8 cellular contexts compared by ENCODE assay signal in genomic region chr15:40942337-40942854, GRCh38. TPM values are rescaled to one million over a fixed set of nuclear protein-coding genes. Genes with fewer than 3 reads are reported as not detected.
DNase-seq lines count a peak whose midpoint lies in the region; ATAC-seq and TF ChIP-seq lines count a peak whose summit lies in the region.

No MANE protein-coding gene starts in this region.

- POLR2A ChIA-PET in CD8-positive, alpha-beta T cell (lab: Charles Lee): interaction anchor here (1.5 to 3.7 kb wide), 5 partner anchors 10 to 39 kb away, joined by 8 to 28 read pairs (median 15); partner anchors contain the start of genes CHAC1 and DLL4

- TF ChIP-seq CTCF in CD8-positive, alpha-beta T cell (IDR thresholded peaks at IDR 0.05): no peak
- TF ChIP-seq CTCF in ascending aorta (IDR thresholded peaks at IDR 0.05): no peak
- TF ChIP-seq CTCF in thyroid gland (IDR thresholded peaks at IDR 0.05): no peak

- peak overlapping the region; percentile 80 for H3K27ac Mint-ChIP-seq in CD8-positive, alpha-beta T cell
- peak overlapping the region in 1 of 3 donors; percentile 87 for H3K27ac Mint-ChIP-seq in IgD-negative memory B cell

- CTCF ChIA-PET in CD8-positive, alpha-beta T cell (lab: Charles Lee): interaction anchor here (1.0 to 9.7 kb wide), 23 partner anchors 10 to 243 kb away, joined by 3 to 88 read pairs (median 4); partner anchors contain the start of genes CHAC1, DLL4 and VPS18

- no peak for DNase-seq in CD8-positive, alpha-beta T cell
- DNase-seq in ascending aorta (ENCODE audit: low spot score in 2 of 2) (no peak), left colon (peak in 1 of 2 donors; percentile 53), thyroid gland (no peak), cerebellum (ENCODE audit: low spot score) (no peak)
- no peak for DNase-seq in stimulated activated CD4-positive, alpha-beta T cell treated with anti-CD3 and anti-CD28 coated beads, Interleukin-15, amount 100 ng/mL, for 24 hours

- H3K27ac ChIP-seq in CD8-positive, alpha-beta T cell (ENCODE audit: low read depth, low read length): peak overlapping the region; percentile 30
- H3K27ac ChIP-seq in ascending aorta: peak overlapping the region; percentile 77 to 88
- H3K27ac ChIP-seq in thyroid gland: peak overlapping the region; percentile 64 to 90 (median 89)

- peak overlapping the region; percentile 78 for H3K4me3 ChIP-seq in CD8-positive, alpha-beta T cell (ENCODE audit: low read depth, low read length)
- H3K4me3 ChIP-seq in ascending aorta: peak overlapping the region; percentile 69 to 70
- H3K4me3 ChIP-seq in thyroid gland (replicated peaks in 1 of 3): peak overlapping the region in 2 of 3 donors; percentile 21 to 47

- H3K9me3 ChIP-seq in CD8-positive, alpha-beta T cell (ENCODE audit: low read length): no peaks in the 10 kb centered on the region
- H3K9me3 ChIP-seq in ascending aorta (no peaks in the 10 kb centered on the region), thyroid gland (no peaks in the 10 kb centered on the region)

- no peaks in the 10 kb centered on the region for H3K36me3 ChIP-seq in CD8-positive, alpha-beta T cell (ENCODE audit: insufficient read depth, low read length)
- H3K36me3 ChIP-seq in ascending aorta (no peaks in the 10 kb centered on the region), thyroid gland (no peaks in the 10 kb centered on the region)

- no peaks in the 10 kb centered on the region for H3K27me3 ChIP-seq in CD8-positive, alpha-beta T cell (ENCODE audit: insufficient read depth, low read length)
- H3K27me3 ChIP-seq in ascending aorta (no peaks in the 10 kb centered on the region), thyroid gland (no peaks in the 10 kb centered on the region)

- 22 to 37% methylated on average over 15 of the region's 15 CpGs for WGBS in thyroid gland, 2 donors

- H3K4me1 Mint-ChIP-seq in CD8-positive, alpha-beta T cell (ENCODE audit: low read depth): peaks cover 37% of the 10 kb centered on the region
- peaks cover 5 to 24% (median 7%) of the 10 kb centered on the region in 3 donors for H3K4me1 Mint-ChIP-seq in IgD-negative memory B cell

- ATAC-seq in CD8-positive, alpha-beta T cell: peak; percentile 11
- ATAC-seq in left colon (peak; percentile 20), HG03095 (IDR thresholded peaks at IDR 0.05; ENCODE audit: unreplicated experiment) (no peak)

- H3K9me3 Mint-ChIP-seq in CD8-positive, alpha-beta T cell: no peaks in the 10 kb centered on the region
- no peaks in the 10 kb centered on the region for H3K9me3 Mint-ChIP-seq in IgD-negative memory B cell

- H3K36me3 Mint-ChIP-seq in CD8-positive, alpha-beta T cell: no peaks in the 10 kb centered on the region
- H3K36me3 Mint-ChIP-seq in IgD-negative memory B cell: no peaks in the 10 kb centered on the region

- TF ChIP-seq POLR2A in thyroid gland (IDR thresholded peaks at IDR 0.05): no peak

- H3K27me3 Mint-ChIP-seq in CD8-positive, alpha-beta T cell (ENCODE audit: low read depth): no peaks in the 10 kb centered on the region
- peaks cover 6% of the 10 kb centered on the region for H3K27me3 Mint-ChIP-seq in IgD-negative memory B cell

- peak overlapping the region; percentile 86 for H3K4me3 Mint-ChIP-seq in CD8-positive, alpha-beta T cell
- peak overlapping the region; percentile 75 to 91 (median 82) for H3K4me3 Mint-ChIP-seq in IgD-negative memory B cell

- intact Hi-C loops in CD8-positive, alpha-beta T cell (cut with DNase I, micrococcal nuclease): loop anchor here (1.0 to 5.0 kb wide), 4 partner anchors 11 to 600 kb away; partner anchors contain the start of genes CHAC1 (in 1 of the 2), INO80 (in 1 of the 2) and RPAP1 (in 1 of the 2)
- intact Hi-C loops in ascending aorta (cut with DNase I): loop anchor here (1.0 to 5.0 kb wide), 5 partner anchors 11 to 290 kb away; partner anchors contain the start of genes CHAC1, CHP1, EXD1 and INO80
- intact Hi-C loops in left colon (cut with DNase I, micrococcal nuclease): no loop called here
- intact Hi-C loops in thyroid gland (cut with DNase I): loop anchor here (5.0 to 10.0 kb wide), 2 partner anchors 35 to 72 kb away; no protein-coding TSS in a partner anchor

- H3K4me1 ChIP-seq in CD8-positive, alpha-beta T cell (ENCODE audit: insufficient read depth, low read length): peaks cover 29% of the 10 kb centered on the region
- H3K4me1 ChIP-seq in ascending aorta: peaks cover 0 to 17% of the 10 kb centered on the region in 2 donors
- peaks cover 15 to 30% of the 10 kb centered on the region in 2 donors for H3K4me1 ChIP-seq in thyroid gland

RNA-seq across cellular contexts. Expression of gene CHAC1, which starts 10.9 kb away (rescaled TPM):
- under 1 TPM; 0.22 to 0.69 TPM for total RNA-seq in CD8-positive, alpha-beta T cell
- polyA plus RNA-seq in IgD-negative memory B cell: 0.84 TPM
- total RNA-seq in ascending aorta: 28.5 TPM
- 10 to 100 TPM in 1 of 2 donors, 1 to 10 TPM in 1; 1.8 to 11.0 TPM for total RNA-seq in left colon
- total RNA-seq in thyroid gland: 1 to 10 TPM; 1.1 to 3.1 (median 1.8) TPM
- total RNA-seq in cerebellum: 2.1 TPM

RNA-seq across cellular contexts. Expression of gene DLL4, which starts 13.3 kb away (rescaled TPM):
- total RNA-seq in CD8-positive, alpha-beta T cell: under 1 TPM; 0.08 TPM
- polyA plus RNA-seq in IgD-negative memory B cell: not detected
- 30.2 TPM for total RNA-seq in ascending aorta
- total RNA-seq in left colon: 10 to 100 TPM; 14.0 to 15.9 TPM
- 10 to 100 TPM in 3 of 4 donors, 1 to 10 TPM in 1; 6.8 to 27.1 (median 10.8) TPM for total RNA-seq in thyroid gland
- 4.4 TPM for total RNA-seq in cerebellum

RNA-seq across cellular contexts. Expression of gene VPS18, which starts 48.1 kb away (rescaled TPM):
- total RNA-seq in CD8-positive, alpha-beta T cell: 10 to 100 TPM; 21.7 to 23.6 TPM
- polyA plus RNA-seq in IgD-negative memory B cell: 27.0 TPM
- total RNA-seq in ascending aorta (51.8 TPM), left colon (10 to 100 TPM; 20.8 to 20.9 TPM), thyroid gland (10 to 100 TPM; 29.2 to 43.6 (median 37.2) TPM), cerebellum (19.0 TPM)

Comparison
In these comparisons a context has a peak if more than half of its experiments do, and no peak if none do; other contexts are left out.
1. H3K27ac ChIP-seq: peak in every context shown above with its lines; median percentile 89 in thyroid gland; 82 in ascending aorta; 30 in CD8-positive, alpha-beta T cell.
2. intact Hi-C loops: an anchor here in CD8-positive, alpha-beta T cell (1.0 to 5.0 kb wide), ascending aorta (1.0 to 5.0 kb wide) and thyroid gland (5.0 to 10.0 kb wide); none called in left colon.